Comparison of ENCODE assay signal across 28 cellular contexts in the genomic region with DNA sequence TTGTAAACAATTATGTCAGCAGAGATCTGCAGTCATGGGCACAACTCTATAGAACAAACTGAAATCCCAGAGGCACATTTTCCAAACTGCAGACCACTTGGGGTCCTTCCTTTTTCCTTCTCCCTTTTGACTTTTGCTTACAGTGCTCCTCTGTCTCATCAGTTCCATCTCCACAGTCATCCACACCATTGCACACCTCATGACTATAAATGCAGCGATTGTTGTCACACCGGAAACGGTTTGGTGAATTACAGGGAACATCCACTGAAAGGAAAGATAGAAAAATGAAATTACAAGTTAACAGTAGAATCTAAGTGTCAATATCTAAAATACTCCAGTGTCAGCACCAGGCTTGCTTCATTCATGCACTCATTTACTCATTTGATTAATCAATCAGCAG.
"Had no signal": no experiment of that assay in that cellular context is flagged by ENCODE, and none has a peak within 500 bp of the region (broad histone marks: within the 10 kb centered on the region; RNA-seq: fewer than 3 reads in every experiment).

No MANE protein-coding gene starts in this region.

- ATAC-seq: stimulated activated effector memory CD8-positive, alpha-beta T cell treated with anti-CD3 and anti-CD28 coated beads, Interleukin-12 subunit alpha, Interleukin-12 subunit beta, amount 100 ng/mL, for 72 hours; stimulated activated memory B cell treated with anti-CD40 and anti-IgM and Interleukin-4, amounts not matched to agents 10 μg/mL and 1 μg/mL and 100 μg/mL, for 72 hours; stimulated activated naive B cell treated with anti-CD40 and anti-IgM and Interleukin-4, amounts not matched to agents 10 μg/mL and 1 μg/mL and 100 μg/mL, for 72 hours; stimulated activated naive CD8-positive, alpha-beta T cell treated with anti-CD3 and anti-CD28 coated beads, Interleukin-15, amount 100 ng/mL, for 72 hours; stimulated activated naive CD8-positive, alpha-beta T cell treated with anti-CD3 and anti-CD28 coated beads, Interleukin-15, Interleukin-2, amounts not matched to agents 100 U/mL and 50 U/mL, for 24 hours; upper lobe of right lung had no signal

- H3K27me3 ChIP-seq: stomach, suprapubic skin, testis, thyroid gland, tibial nerve, upper lobe of left lung, upper lobe of right lung, uterus, vagina had no signal

- H3K27ac ChIP-seq: stomach, suprapubic skin, testis, thoracic aorta, thyroid gland, tibial artery, tibial nerve, transverse colon, upper lobe of left lung, upper lobe of right lung, uterus, vagina had no signal

- H3K36me3 Mint-ChIP-seq: stimulated activated effector memory CD8-positive, alpha-beta T cell treated with anti-CD3 and anti-CD28 coated beads, Interleukin-12 subunit alpha, Interleukin-12 subunit beta, amount 100 ng/mL, for 72 hours; stimulated activated memory B cell treated with anti-CD40 and anti-IgM and Interleukin-4, amounts not matched to agents 10 μg/mL and 1 μg/mL and 100 μg/mL, for 72 hours; stimulated activated naive B cell treated with anti-CD40 and anti-IgM and Interleukin-4, amounts not matched to agents 10 μg/mL and 1 μg/mL and 100 μg/mL, for 72 hours; type B pancreatic cell had no signal

- H3K4me1 Mint-ChIP-seq: stimulated activated effector memory CD8-positive, alpha-beta T cell treated with anti-CD3 and anti-CD28 coated beads, Interleukin-12 subunit alpha, Interleukin-12 subunit beta, amount 100 ng/mL, for 72 hours; stimulated activated memory B cell treated with anti-CD40 and anti-IgM and Interleukin-4, amounts not matched to agents 10 μg/mL and 1 μg/mL and 100 μg/mL, for 72 hours; stimulated activated naive B cell treated with anti-CD40 and anti-IgM and Interleukin-4, amounts not matched to agents 10 μg/mL and 1 μg/mL and 100 μg/mL, for 72 hours; stimulated activated naive CD8-positive, alpha-beta T cell treated with anti-CD3 and anti-CD28 coated beads, Interleukin-15, amount 100 ng/mL, for 72 hours had no signal

- H3K4me1 ChIP-seq: stomach, suprapubic skin, testis, thyroid gland, tibial artery, tibial nerve, transverse colon, upper lobe of left lung, upper lobe of right lung, uterus, vagina had no signal

- H3K4me3 ChIP-seq: stomach, suprapubic skin, testis, thoracic aorta, thyroid gland, tibial artery, tibial nerve, transverse colon, upper lobe of left lung, upper lobe of right lung, uterus, vagina had no signal

- H3K27ac Mint-ChIP-seq: stimulated activated effector memory CD8-positive, alpha-beta T cell treated with anti-CD3 and anti-CD28 coated beads, Interleukin-12 subunit alpha, Interleukin-12 subunit beta, amount 100 ng/mL, for 72 hours; stimulated activated memory B cell treated with anti-CD40 and anti-IgM and Interleukin-4, amounts not matched to agents 10 μg/mL and 1 μg/mL and 100 μg/mL, for 72 hours; stimulated activated naive B cell treated with anti-CD40 and anti-IgM and Interleukin-4, amounts not matched to agents 10 μg/mL and 1 μg/mL and 100 μg/mL, for 72 hours; stimulated activated naive CD8-positive, alpha-beta T cell treated with anti-CD3 and anti-CD28 coated beads, Interleukin-15, amount 100 ng/mL, for 72 hours; stimulated activated naive CD8-positive, alpha-beta T cell treated with anti-CD3 and anti-CD28 coated beads, Interleukin-15, Interleukin-2, amounts not matched to agents 100 ng/mL and 50 ng/mL, for 24 hours; type B pancreatic cell had no signal

- H3K9me3 ChIP-seq: stomach, suprapubic skin, testis, thoracic aorta, thyroid gland, tibial artery, tibial nerve, transverse colon, upper lobe of left lung, upper lobe of right lung, uterus, vagina had no signal

- H3K4me3 Mint-ChIP-seq: stimulated activated effector memory CD8-positive, alpha-beta T cell treated with anti-CD3 and anti-CD28 coated beads, Interleukin-12 subunit alpha, Interleukin-12 subunit beta, amount 100 ng/mL, for 72 hours; stimulated activated memory B cell treated with anti-CD40 and anti-IgM and Interleukin-4, amounts not matched to agents 10 μg/mL and 1 μg/mL and 100 μg/mL, for 72 hours; stimulated activated naive B cell treated with anti-CD40 and anti-IgM and Interleukin-4, amounts not matched to agents 10 μg/mL and 1 μg/mL and 100 μg/mL, for 72 hours; stimulated activated naive CD8-positive, alpha-beta T cell treated with anti-CD3 and anti-CD28 coated beads, Interleukin-15, amount 100 ng/mL, for 72 hours; stimulated activated naive CD8-positive, alpha-beta T cell treated with anti-CD3 and anti-CD28 coated beads, Interleukin-15, Interleukin-2, amounts not matched to agents 100 ng/mL and 50 ng/mL, for 24 hours; type B pancreatic cell had no signal

- H3K36me3 ChIP-seq: stomach, suprapubic skin, thoracic aorta, tibial artery, tibial nerve, transverse colon, upper lobe of left lung, upper lobe of right lung, uterus, vagina had no signal

- DNase-seq: stimulated activated CD4-positive, alpha-beta T cell treated with anti-CD3 and anti-CD28 coated beads, Interleukin-2, amount 100 ng/mL, for 48 hours; stimulated activated CD4-positive, alpha-beta T cell treated with anti-CD3 and anti-CD28 coated beads, Interleukin-4, amount 100 ng/mL, for 1 hour; stimulated activated CD4-positive, alpha-beta T cell treated with anti-CD3 and anti-CD28 coated beads, Interleukin-4, amount 100 ng/mL, for 24 hours; stimulated activated CD4-positive, alpha-beta T cell treated with anti-CD3 and anti-CD28 coated beads, Interleukin-4, amount 100 ng/mL, for 4 hours; stimulated activated CD8-positive, alpha-beta memory T cell treated with anti-CD3 and anti-CD28 coated beads, Interleukin-4, amount 100 ng/mL, for 48 hours; stimulated activated naive B cell treated with anti-CD40 and anti-IgM and Interleukin-4, amounts not matched to agents 10 μg/mL and 1 μg/mL and 100 μg/mL, for 72 hours; stimulated activated naive CD4-positive, alpha-beta T cell; stimulated activated naive CD4-positive, alpha-beta T cell treated with Interleukin-2 at 50 U/mL for 16 hours; stimulated activated naive CD8-positive, alpha-beta T cell treated with anti-CD3 and anti-CD28 coated beads, Interleukin-15, amount 100 ng/mL, for 72 hours; stimulated activated naive CD8-positive, alpha-beta T cell treated with anti-CD3 and anti-CD28 coated beads, Interleukin-15, Interleukin-2, amounts not matched to agents 100 U/mL and 50 U/mL, for 24 hours; stomach; substantia nigra; testis; thyroid gland; tibial artery; transverse colon; trophoblast cell; upper lobe of left lung; upper lobe of right lung; uterus had no signal

- H3K27me3 Mint-ChIP-seq: stimulated activated memory B cell treated with anti-CD40 and anti-IgM and Interleukin-4, amounts not matched to agents 10 μg/mL and 1 μg/mL and 100 μg/mL, for 72 hours; type B pancreatic cell had no signal

- H3K9me3 Mint-ChIP-seq: stimulated activated effector memory CD8-positive, alpha-beta T cell treated with anti-CD3 and anti-CD28 coated beads, Interleukin-12 subunit alpha, Interleukin-12 subunit beta, amount 100 ng/mL, for 72 hours; stimulated activated memory B cell treated with anti-CD40 and anti-IgM and Interleukin-4, amounts not matched to agents 10 μg/mL and 1 μg/mL and 100 μg/mL, for 72 hours; stimulated activated naive B cell treated with anti-CD40 and anti-IgM and Interleukin-4, amounts not matched to agents 10 μg/mL and 1 μg/mL and 100 μg/mL, for 72 hours; stimulated activated naive CD8-positive, alpha-beta T cell treated with anti-CD3 and anti-CD28 coated beads, Interleukin-15, Interleukin-2, amounts not matched to agents 100 ng/mL and 50 ng/mL, for 24 hours; type B pancreatic cell had no signal
